In the genomic region with DNA sequence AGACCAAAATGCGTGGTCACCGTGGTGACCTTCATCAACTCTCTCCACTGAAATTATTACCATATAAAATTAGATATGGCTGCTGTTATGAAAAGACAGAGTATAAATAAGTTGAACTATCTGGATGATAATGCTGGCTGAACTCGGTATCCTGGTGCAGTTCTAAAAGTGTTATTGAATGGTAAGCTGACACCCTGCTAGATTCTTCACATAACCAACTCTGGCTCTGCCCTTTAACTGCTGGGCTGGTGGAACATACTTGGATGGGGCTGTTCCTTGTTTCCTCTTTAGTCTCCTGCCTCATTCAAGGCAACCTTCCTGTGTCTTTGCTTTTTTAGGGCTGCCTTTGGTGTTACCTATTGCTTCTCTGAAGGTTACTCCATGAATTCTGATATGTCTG, we compare ENCODE assay signal across 17 cellular contexts.
"Had no signal": no experiment of that assay in that cellular context is flagged by ENCODE, and none has a peak within 500 bp of the region (broad histone marks: within the 10 kb centered on the region; RNA-seq: fewer than 3 reads in every experiment).

No MANE protein-coding gene starts in this region.

- H3K4me1 ChIP-seq: colonic mucosa, esophagus squamous epithelium, left lung, tibial artery, upper lobe of left lung, vagina had no signal

- H3K27ac ChIP-seq: colonic mucosa, esophagus squamous epithelium, left lung, tibial artery, upper lobe of left lung, vagina had no signal

- H3K36me3 ChIP-seq: colonic mucosa, esophagus squamous epithelium, left lung, tibial artery, upper lobe of left lung, vagina had no signal

- H3K27me3 ChIP-seq: colonic mucosa, esophagus squamous epithelium, left lung, upper lobe of left lung, vagina had no signal

- DNase-seq: colonic mucosa; dermis blood vessel endothelial cell; esophagus squamous epithelium; foreskin fibroblast; head of caudate nucleus; hypothalamus; left lung; mesenchymal stem cell; naive thymus-derived CD4-positive, alpha-beta T cell; nephron progenitor cell; stimulated activated CD4-positive, alpha-beta T cell treated with anti-CD3 and anti-CD28 coated beads, Interleukin-4, amount 100 ng/mL, for 1 hour; tibial artery; upper lobe of left lung had no signal

- H3K4me3 ChIP-seq: colonic mucosa, esophagus squamous epithelium, left lung, lung, tibial artery, upper lobe of left lung, vagina had no signal

- ATAC-seq: left lung; naive thymus-derived CD4-positive, alpha-beta T cell; stimulated activated memory B cell treated with anti-CD40 and anti-IgM and Interleukin-4, amounts not matched to agents 10 μg/mL and 1 μg/mL and 100 μg/mL, for 72 hours had no signal

- H3K9me3 ChIP-seq: colonic mucosa, tibial artery, vagina had no signal

- FAIRE-seq: islet of Langerhans had no signal
